8 cellular contexts compared by ENCODE assay signal in genomic region chr10:89373916-89374711, GRCh38. TPM values are rescaled to one million over a fixed set of nuclear protein-coding genes. Genes with fewer than 3 reads are reported as not detected.
DNase-seq lines count a peak whose midpoint lies in the region; ATAC-seq and TF ChIP-seq lines count a peak whose summit lies in the region.

No MANE protein-coding gene starts in this region.

- ATAC-seq in GM18498 (IDR thresholded peaks at IDR 0.05; ENCODE audit: unreplicated experiment) (no peak), HG03139 (IDR thresholded peaks at IDR 0.05; ENCODE audit: unreplicated experiment) (no peak), HG03196 (IDR thresholded peaks at IDR 0.05; ENCODE audit: unreplicated experiment) (no peak)

- H3K9me3 ChIP-seq in subcutaneous abdominal adipose tissue (ENCODE audit: control insufficient read depth in 5 of 5, low read length in 5 of 5): no peaks in the 10 kb centered on the region

- DNase-seq in HPDE6-E6E7 (ENCODE audit: extremely low spot score) (peak; percentile 41), inferior parietal cortex (ENCODE audit: extremely low spot score) (peak; percentile 96), OCI-M2 (lab: John Stamatoyannopoulos, UW; ENCODE audit: unreplicated experiment) (no peak)

- peak overlapping the region in 3 of 5 donors; percentile 8 to 48 (median 48) for H3K9ac ChIP-seq in subcutaneous abdominal adipose tissue (ENCODE audit: low read length in 5 of 5)

- H3K27ac Mint-ChIP-seq in brain: peak overlapping the region; percentile 25 to 90 (median 79)

- no peaks in the 10 kb centered on the region for H3K27me3 ChIP-seq in subcutaneous abdominal adipose tissue (ENCODE audit: control insufficient read depth in 5 of 5, insufficient read depth in 4 of 5, low read length in 5 of 5)

- H3K4me1 ChIP-seq in subcutaneous abdominal adipose tissue (ENCODE audit: control insufficient read depth in 5 of 5, insufficient read depth in 5 of 5, low read length in 5 of 5): peaks cover 11 to 28% (median 23%) of the 10 kb centered on the region in 5 donors

- no peaks in the 10 kb centered on the region for H3K36me3 Mint-ChIP-seq in brain

- H3K27me3 Mint-ChIP-seq in brain: peaks cover 4% of the 10 kb centered on the region

- peak overlapping the region; percentile 92 for H3K27ac ChIP-seq in subcutaneous abdominal adipose tissue (ENCODE audit: low read depth, low read length)

- no peak for TF ChIP-seq CTCF in brain (conservative IDR thresholded peaks at IDR 0.05)

- peak overlapping the region in 3 of 5 experiments; percentile 11 to 60 (median 15) for H3K4me3 Mint-ChIP-seq in brain

- peaks cover 37% of the 10 kb centered on the region for H3K4me1 Mint-ChIP-seq in brain

- H3K36me3 ChIP-seq in subcutaneous abdominal adipose tissue (ENCODE audit: control insufficient read depth in 5 of 5, insufficient read depth in 5 of 5, low read length in 5 of 5): no peaks in the 10 kb centered on the region

- peak overlapping the region in 3 of 5 donors; percentile 3 to 19 (median 6) for H3K4me3 ChIP-seq in subcutaneous abdominal adipose tissue (ENCODE audit: low read depth in 1 of 5, low read length in 5 of 5)

- H3K9me3 Mint-ChIP-seq in brain: no peaks in the 10 kb centered on the region

RNA-seq across cellular contexts. Expression of gene IFIT1B, which starts 3.7 kb away (rescaled TPM):
- polyA plus RNA-seq in brain (ENCODE audit: insufficient read depth, low read depth, low replicate concordance): not detected

RNA-seq across cellular contexts. Expression of gene IFIT1, which starts 18.3 kb away (rescaled TPM):
- 15.9 TPM for polyA plus RNA-seq in brain (ENCODE audit: insufficient read depth, low read depth, low replicate concordance)

RNA-seq across cellular contexts. Expression of gene IFIT5, which starts 40.3 kb away (rescaled TPM):
- polyA plus RNA-seq in brain (ENCODE audit: insufficient read depth, low read depth, low replicate concordance): 4.1 TPM

RNA-seq across cellular contexts. Expression of gene IFIT3, which starts 46.3 kb away (rescaled TPM):
- polyA plus RNA-seq in brain (ENCODE audit: insufficient read depth, low read depth, low replicate concordance): 6.2 TPM
